Comparison of ENCODE assay signal across 23 cellular contexts in the genomic region with DNA sequence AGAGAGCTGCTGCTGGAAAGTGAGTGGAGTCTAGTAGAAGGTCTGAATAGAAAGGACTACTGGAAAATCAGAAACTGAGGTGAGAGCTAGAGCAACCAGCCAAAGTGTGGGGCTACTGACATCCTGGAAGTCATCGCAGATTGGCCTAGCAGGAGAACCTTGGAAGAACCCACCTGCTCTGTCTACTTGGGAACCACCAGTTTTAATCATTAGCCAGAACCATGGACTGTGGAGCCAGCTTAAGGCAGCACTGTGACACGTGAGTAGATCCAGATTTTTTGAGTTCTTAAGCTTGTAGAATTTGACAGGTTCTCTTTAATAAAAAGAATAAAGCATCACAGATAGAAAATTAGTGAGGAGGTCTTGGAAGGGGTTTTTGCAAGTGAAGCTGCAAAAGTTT.
"Had no signal": no experiment of that assay in that cellular context is flagged by ENCODE, and none has a peak within 500 bp of the region (broad histone marks: within the 10 kb centered on the region; RNA-seq: fewer than 3 reads in every experiment).

No MANE protein-coding gene starts in this region.

- ATAC-seq: foreskin keratinocyte, gastroesophageal sphincter, heart left ventricle, left cardiac atrium, left lung, left ventricle myocardium superior, lower lobe of right lung, mucosa of descending colon had no signal

- H3K27ac ChIP-seq: coronary artery, dorsolateral prefrontal cortex, esophagus muscularis mucosa, foreskin keratinocyte, gastroesophageal sphincter, heart left ventricle, hepatocyte, left lung, lower lobe of right lung had no signal

- H3K27me3 ChIP-seq: dorsolateral prefrontal cortex, esophagus muscularis mucosa, foreskin keratinocyte, gastroesophageal sphincter, heart left ventricle, hepatocyte, left lung had no signal

- H3K4me3 ChIP-seq: coronary artery, dorsolateral prefrontal cortex, esophagus muscularis mucosa, gastroesophageal sphincter, heart left ventricle, hepatocyte, left lung, lower lobe of right lung, mucosa of descending colon had no signal

- H3K4me2 ChIP-seq: hepatocyte had no signal

- H3K9me3 ChIP-seq: lower lobe of right lung had no signal

- DNase-seq: dermis blood vessel endothelial cell; dorsolateral prefrontal cortex; effector CD4-positive, alpha-beta T cell; effector memory CD4-positive, alpha-beta T cell; foreskin keratinocyte; heart left ventricle; hypothalamus; immature natural killer cell; left cardiac atrium; left lung; left ventricle myocardium superior; lower lobe of right lung; mesenchymal stem cell; mucosa of descending colon had no signal

- H3K79me2 ChIP-seq: hepatocyte had no signal

- H3K36me3 ChIP-seq: esophagus muscularis mucosa, gastroesophageal sphincter, heart left ventricle, left lung, lower lobe of right lung had no signal

- H2AFZ ChIP-seq: hepatocyte had no signal

- FAIRE-seq: colon, endothelial cell of umbilical vein, frontal cortex, islet of Langerhans, keratinocyte had no signal

- H3K4me1 ChIP-seq: esophagus muscularis mucosa, foreskin keratinocyte, gastroesophageal sphincter, heart left ventricle, left lung, lower lobe of right lung had no signal
